ENCODE assay signal across 26 cellular contexts in the genomic region with DNA sequence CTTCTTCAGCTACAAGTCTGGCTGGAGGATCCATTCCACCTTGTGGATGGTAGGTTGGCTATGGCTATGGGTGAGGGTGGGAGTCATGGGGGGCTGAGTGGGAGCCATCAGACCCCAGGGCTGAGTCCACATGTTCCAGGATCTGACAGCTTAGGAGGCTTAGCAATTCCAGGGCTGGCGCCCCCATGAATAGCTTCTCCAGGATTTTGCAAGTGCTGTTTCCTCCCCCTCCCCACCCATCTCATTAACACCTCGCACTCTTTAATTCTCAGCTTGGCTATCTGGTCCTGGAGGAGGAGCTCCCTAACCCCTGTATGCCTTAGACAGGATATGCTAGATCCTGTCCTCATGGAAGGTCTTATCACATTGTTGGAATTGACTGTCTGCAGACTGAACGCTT. TPM values are rescaled to one million over a fixed set of nuclear protein-coding genes. Genes with fewer than 3 reads are reported as not detected.
DNase-seq lines count a peak whose midpoint lies in the region; ATAC-seq and TF ChIP-seq lines count a peak whose summit lies in the region.
"Had no signal": no experiment of that assay in that cellular context is flagged by ENCODE, and none has a peak within 500 bp of the region (broad histone marks: within the 10 kb centered on the region; RNA-seq: fewer than 3 reads in every experiment).

No MANE protein-coding gene starts in this region.

- H3K9me3 ChIP-seq in sigmoid colon = no peaks in the 10 kb centered on the region
- H3K9me3 ChIP-seq: A549; BE2C; BLaER1 treated with 17β-estradiol and CSF1 and Interleukin-3, amounts not matched to agents 10 nM and 100 nM; HAP-1 had no signal

- ATAC-seq in HG03521 (IDR thresholded peaks at IDR 0.05; ENCODE audit: unreplicated experiment) (no peak), HG03280 (IDR thresholded peaks at IDR 0.05; ENCODE audit: unreplicated experiment) (no peak)
- ATAC-seq: A549, GM23338 had no signal

- peaks cover 6% of the 10 kb centered on the region for H3K4me1 ChIP-seq in mesendoderm (ENCODE audit: control insufficient read depth, low read depth, low read length)
- H3K4me1 ChIP-seq in sigmoid colon = no peaks in the 10 kb centered on the region
- H3K4me1 ChIP-seq: A549, BE2C, HAP-1 had no signal

- peak; percentile 36 for DNase-seq in activated effector memory CD4-positive, alpha-beta T cell treated with anti-CD3 and anti-CD28 coated beads, Interleukin-2, amount 50 U/mL, for 16 hours
- DNase-seq in activated effector memory CD4-positive, alpha-beta T cell treated with Interleukin-2 at 50 U/mL for 16 hours = no peak
- DNase-seq in mesendoderm (peak; percentile 92), sigmoid colon (peak; percentile 30), SW 1271 (lab: John Stamatoyannopoulos, UW) (no peak)
- DNase-seq: 8988T; ACHN; AML-193; BE2C; Calu3; CD4-positive, alpha-beta T cell; COR-L47; DMS53; DMS79 treated with DMSO at 0.1 percent for 48 hours; GF-D8; HFFc6 had no signal

- intact Hi-C loops in sigmoid colon (cut with DNase I) = loop anchor here (10.0 kb wide), 1 partner anchor 260 kb away; no protein-coding TSS in a partner anchor

- peak overlapping the region; percentile 18 for H3K27ac ChIP-seq in mesendoderm (ENCODE audit: low read depth, low read length)
- no peak overlapping the region for H3K27ac ChIP-seq in sigmoid colon
- H3K27ac ChIP-seq: A549; BLaER1 treated with 17β-estradiol and CSF1 and Interleukin-3, amounts not matched to agents 10 nM and 100 nM had no signal

- H3K27me3 ChIP-seq in mesendoderm (ENCODE audit: insufficient read depth, low read length, poor library complexity) (no peaks in the 10 kb centered on the region), sigmoid colon (peaks cover 0 to 54% (median 25%) of the 10 kb centered on the region in 3 donors)
- H3K27me3 ChIP-seq: BLaER1 treated with 17β-estradiol and CSF1 and Interleukin-3, amounts not matched to agents 10 nM and 100 nM had no signal

- H3K36me3 ChIP-seq in mesendoderm (ENCODE audit: control insufficient read depth, insufficient read depth, low read length) (no peaks in the 10 kb centered on the region), sigmoid colon (no peaks in the 10 kb centered on the region)
- H3K36me3 ChIP-seq: BE2C; BLaER1 treated with 17β-estradiol and CSF1 and Interleukin-3, amounts not matched to agents 10 nM and 100 nM; HAP-1 had no signal

- TF ChIP-seq POLR2A in sigmoid colon (IDR thresholded peaks at IDR 0.05) = no peak

- TF ChIP-seq EP300 in sigmoid colon (IDR thresholded peaks at IDR 0.05) = no peak

- H3K79me2 ChIP-seq in mesendoderm (ENCODE audit: control insufficient read depth, insufficient read depth, low read length) = no peaks in the 10 kb centered on the region

- peak overlapping the region; percentile 61 for H2BK5ac ChIP-seq in mesendoderm (ENCODE audit: low read length)

- H3K9ac ChIP-seq in mesendoderm (ENCODE audit: low read length) = no peak overlapping the region
- H3K9ac ChIP-seq: BLaER1 treated with 17β-estradiol and CSF1 and Interleukin-3, amounts not matched to agents 10 nM and 100 nM had no signal

- no peak overlapping the region for H2BK15ac ChIP-seq in mesendoderm (replicated peaks; ENCODE audit: low read depth)

- no peak overlapping the region for H2AK5ac ChIP-seq in mesendoderm (ENCODE audit: low read length)

- H2BK120ac ChIP-seq in mesendoderm (ENCODE audit: low read depth, low read length) = no peak overlapping the region

- H3K56ac ChIP-seq in mesendoderm (ENCODE audit: low read length) = peak overlapping the region; percentile 6

- H3K4me3 ChIP-seq in mesendoderm (ENCODE audit: low read length) (no peak overlapping the region), sigmoid colon (no peak overlapping the region)
- H3K4me3 ChIP-seq: A549; BLaER1 treated with 17β-estradiol and CSF1 and Interleukin-3, amounts not matched to agents 10 nM and 100 nM; GM23338; HAP-1 had no signal

- no peak for TF ChIP-seq CTCF in sigmoid colon (IDR thresholded peaks at IDR 0.05)

- WGBS in mesendoderm (ENCODE audit: extremely low coverage, insufficient coverage, low lambda C conversion rate) = no CpG with 5 or more reads among the region's 3 CpGs
- WGBS in sigmoid colon, 2 donors = 37 to 52% methylated on average over 3 of the region's 3 CpGs

- no peak overlapping the region for H4K8ac ChIP-seq in mesendoderm (ENCODE audit: low read depth, low read length)

- H3K18ac ChIP-seq in mesendoderm (ENCODE audit: low read length) = no peak overlapping the region

- H3K23ac ChIP-seq in mesendoderm (ENCODE audit: low read length) = no peak overlapping the region

- H4K5ac ChIP-seq in mesendoderm (ENCODE audit: low read length) = no peak overlapping the region

- H3K4me2 ChIP-seq in mesendoderm (ENCODE audit: low read length) = no peak overlapping the region
- H3K4me2 ChIP-seq: A549; BLaER1 treated with 17β-estradiol and CSF1 and Interleukin-3, amounts not matched to agents 10 nM and 100 nM; GM23338 had no signal

- no peak overlapping the region for H3K4ac ChIP-seq in mesendoderm (ENCODE audit: low read depth, low read length)

- H3K79me1 ChIP-seq in mesendoderm (ENCODE audit: low read length) = no peaks in the 10 kb centered on the region

RNA-seq across cellular contexts. Expression of a gene that starts 39.0 kb away (rescaled TPM):
- polyA plus RNA-seq in mesendoderm (2013, experiment 1 of 2) = 0.18 TPM
- 0.22 TPM for polyA plus RNA-seq in mesendoderm (2013, experiment 2 of 2)
- under 1 TPM in 3 of 4 donors, not detected in 1; under 0.01 to 0.28 (median 0.27) TPM for total RNA-seq in sigmoid colon
- polyA plus RNA-seq in sigmoid colon = under 1 TPM in 1 of 3 donors, not detected in 2; 0.19 TPM
- total RNA-seq: Calu3; CD4-positive, alpha-beta T cell; G401; HFFc6 had no signal
- polyA plus RNA-seq: GM23338 had no signal

RNA-seq across cellular contexts. Expression of a gene that starts 47.0 kb away (rescaled TPM):
- 2.8 TPM for polyA plus RNA-seq in mesendoderm (2013, experiment 1 of 2)
- 2.7 TPM for polyA plus RNA-seq in mesendoderm (2013, experiment 2 of 2)
- not detected for total RNA-seq in sigmoid colon
- polyA plus RNA-seq in sigmoid colon = under 1 TPM in 1 of 3 donors, not detected in 2; 0.09 TPM
- total RNA-seq: Calu3, Daoy, G401, H4, HFFc6 had no signal
- polyA plus RNA-seq: A549, CD14-positive monocyte had no signal

Comparison
In these comparisons a context has a peak if more than half of its experiments do, and no peak if none do; other contexts are left out.
1. DNase-seq: peak in activated effector memory CD4-positive, alpha-beta T cell treated with anti-CD3 and anti-CD28 coated beads, Interleukin-2, amount 50 U/mL, for 16 hours (single experiment), mesendoderm (single experiment) and sigmoid colon (single experiment); none in activated effector memory CD4-positive, alpha-beta T cell treated with Interleukin-2 at 50 U/mL for 16 hours (single experiment) and SW 1271 (0 of 2).